ENCODE assay signal across 21 cellular contexts in genomic region chr12:24366514-24366913, GRCh38.
"Had no signal": no experiment of that assay in that cellular context is flagged by ENCODE, and none has a peak within 500 bp of the region (broad histone marks: within the 10 kb centered on the region; RNA-seq: fewer than 3 reads in every experiment).

No MANE protein-coding gene starts in this region.

- H3K4me2 ChIP-seq: KMS-11, SK-N-SH had no signal

- H3K27me3 Mint-ChIP-seq: IgD-negative memory B cell had no signal

- H3K9me3 Mint-ChIP-seq: IgD-negative memory B cell had no signal

- FAIRE-seq: K562, RCC 7860 had no signal

- H3K27ac Mint-ChIP-seq: IgD-negative memory B cell had no signal

- H3K9me2 ChIP-seq: SK-N-SH had no signal

- H3K9me3 ChIP-seq: SK-N-SH had no signal

- DNase-seq: Kasumi-1, MV-4-11, NCI-H1048, NCI-H1105, NCI-H1436 treated with DMSO at 0.1 percent for 48 hours, NCI-H1694, NCI-H187 treated with DMSO at 0.1 percent for 48 hours, NCI-H2029 treated with DMSO at 0.1 percent for 48 hours, NCI-H2171 treated with DMSO at 0.1 percent for 48 hours, NCI-H345, NCI-H446 treated with DMSO at 0.1 percent for 48 hours, NCI-H524, NCI-H774, SHP77, SK-N-SH, SW 1271 had no signal

- H3K4me3 Mint-ChIP-seq: IgD-negative memory B cell had no signal

- H3K9ac ChIP-seq: KMS-11, SK-N-SH had no signal

- ATAC-seq: K562 had no signal

- H3K27ac ChIP-seq: KMS-11, RWPE1 had no signal

- H3K4me3 ChIP-seq: K562 had no signal
